In the genomic region with DNA sequence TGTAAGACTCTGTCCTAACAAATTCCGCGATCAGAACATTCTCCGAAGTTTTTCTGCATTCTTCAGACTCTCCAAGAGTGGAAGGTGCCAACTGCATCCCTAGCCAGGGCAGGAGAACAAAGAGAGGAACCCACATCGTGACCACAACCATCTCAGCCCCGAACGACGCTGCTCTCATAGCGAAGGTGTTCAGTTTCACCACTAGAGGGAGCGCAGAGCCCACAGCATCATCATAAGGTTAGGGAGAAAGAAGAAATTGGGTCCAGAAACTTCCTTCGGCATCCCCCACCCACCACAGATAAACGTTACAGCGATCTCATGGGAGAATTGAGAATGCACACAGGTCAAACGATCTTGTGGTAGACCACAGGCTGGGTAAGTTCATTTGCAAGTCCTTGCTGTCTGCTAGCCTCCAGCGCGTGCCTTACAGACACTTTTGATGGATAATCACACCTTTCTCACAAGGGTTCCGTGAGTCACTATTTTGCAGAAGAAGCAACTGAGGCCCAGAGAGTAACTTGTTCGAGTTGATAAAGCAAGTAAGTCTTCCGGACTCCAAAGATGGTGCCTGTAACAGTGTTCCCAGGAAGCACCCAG, we compare ENCODE assay signal across 8 cellular contexts. TPM values are rescaled to one million over a fixed set of nuclear protein-coding genes. Genes with fewer than 3 reads are reported as not detected.
DNase-seq lines count a peak whose midpoint lies in the region; ATAC-seq, FAIRE-seq and TF ChIP-seq lines count a peak whose summit lies in the region.

No MANE protein-coding gene starts in this region.

- H3K36me3 ChIP-seq in prostate gland, result no peaks in the 10 kb centered on the region

- H3K9me3 ChIP-seq in prostate gland, result no peaks in the 10 kb centered on the region

- no peak overlapping the region for H3K27ac ChIP-seq in prostate gland

- TF ChIP-seq POLR2A in prostate gland (IDR thresholded peaks at IDR 0.05), result no peak

- TF ChIP-seq CTCF in prostate gland (IDR thresholded peaks at IDR 0.05), result peak; percentile 73 to 96 (median 92)

- H3K27me3 ChIP-seq in prostate gland (replicated peaks; ENCODE audit: insufficient read depth), result no peaks in the 10 kb centered on the region

- intact Hi-C loops in head of caudate nucleus (cut with DNase I) (loop anchor here (2.0 kb wide), 1 partner anchor 566 kb away; no protein-coding TSS in a partner anchor), prostate gland (cut with DNase I) (loop anchor here (2.0 kb wide), 1 partner anchor 566 kb away; no protein-coding TSS in a partner anchor)

- peak; percentile 95 for FAIRE-seq in GM19239 (lab: Jason Lieb, UNC)

- ATAC-seq in SK-N-SH treated with all-trans-retinoic acid at 6 μM for 48 hours (peak; percentile 98), GM18511 (IDR thresholded peaks at IDR 0.05; ENCODE audit: unreplicated experiment) (no peak)

- no peaks in the 10 kb centered on the region for H3K4me1 ChIP-seq in prostate gland (replicated peaks)

- DNase-seq in AG08396 (ENCODE audit: low spot score) (peak; percentile 83), GM19239 (ENCODE audit: insufficient read length, low spot score) (peak; percentile 58), NCI-H1092 (lab: John Stamatoyannopoulos, UW) (peak; percentile 28), head of caudate nucleus (peak; percentile 26 to 85 (median 68)), prostate gland (ENCODE audit: low spot score) (peak; percentile 64)
- DNase-seq in activated naive CD4-positive, alpha-beta T cell treated with anti-CD3 and anti-CD28 coated beads, Interleukin-2, amount 50 U/mL, for 16 hours, result peak; percentile 46

- WGBS in prostate gland, result 23% methylated on average over 18 of the region's 18 CpGs

- no peak overlapping the region for H3K4me3 ChIP-seq in prostate gland

TF ChIP-seq in SK-N-SH treated with all-trans-retinoic acid at 6 μM for 48 hours, 23 proteins besides CTCF, POLR2A, EP300 and RAD21:
- no peak for TF ChIP-seq ZNF565 (CRISPR knock-in tag; conservative IDR thresholded peaks at IDR 0.05; ENCODE audit: low read depth)
- TF ChIP-seq ISL1 (CRISPR knock-in tag; IDR thresholded peaks at IDR 0.05), result no peak
- no peak for TF ChIP-seq TCF4 (CRISPR knock-in tag; IDR thresholded peaks at IDR 0.05; ENCODE audit: borderline replicate concordance)
- TF ChIP-seq, protein P1, sequence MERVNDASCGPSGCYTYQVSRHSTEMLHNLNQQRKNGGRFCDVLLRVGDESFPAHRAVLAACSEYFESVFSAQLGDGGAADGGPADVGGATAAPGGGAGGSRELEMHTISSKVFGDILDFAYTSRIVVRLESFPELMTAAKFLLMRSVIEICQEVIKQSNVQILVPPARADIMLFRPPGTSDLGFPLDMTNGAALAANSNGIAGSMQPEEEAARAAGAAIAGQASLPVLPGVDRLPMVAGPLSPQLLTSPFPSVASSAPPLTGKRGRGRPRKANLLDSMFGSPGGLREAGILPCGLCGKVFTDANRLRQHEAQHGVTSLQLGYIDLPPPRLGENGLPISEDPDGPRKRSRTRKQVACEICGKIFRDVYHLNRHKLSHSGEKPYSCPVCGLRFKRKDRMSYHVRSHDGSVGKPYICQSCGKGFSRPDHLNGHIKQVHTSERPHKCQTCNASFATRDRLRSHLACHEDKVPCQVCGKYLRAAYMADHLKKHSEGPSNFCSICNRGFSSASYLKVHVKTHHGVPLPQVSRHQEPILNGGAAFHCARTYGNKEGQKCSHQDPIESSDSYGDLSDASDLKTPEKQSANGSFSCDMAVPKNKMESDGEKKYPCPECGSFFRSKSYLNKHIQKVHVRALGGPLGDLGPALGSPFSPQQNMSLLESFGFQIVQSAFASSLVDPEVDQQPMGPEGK (CRISPR knock-in tag; IDR thresholded peaks at IDR 0.05; ENCODE audit: borderline replicate concordance), result no peak
- TF ChIP-seq, protein P2, sequence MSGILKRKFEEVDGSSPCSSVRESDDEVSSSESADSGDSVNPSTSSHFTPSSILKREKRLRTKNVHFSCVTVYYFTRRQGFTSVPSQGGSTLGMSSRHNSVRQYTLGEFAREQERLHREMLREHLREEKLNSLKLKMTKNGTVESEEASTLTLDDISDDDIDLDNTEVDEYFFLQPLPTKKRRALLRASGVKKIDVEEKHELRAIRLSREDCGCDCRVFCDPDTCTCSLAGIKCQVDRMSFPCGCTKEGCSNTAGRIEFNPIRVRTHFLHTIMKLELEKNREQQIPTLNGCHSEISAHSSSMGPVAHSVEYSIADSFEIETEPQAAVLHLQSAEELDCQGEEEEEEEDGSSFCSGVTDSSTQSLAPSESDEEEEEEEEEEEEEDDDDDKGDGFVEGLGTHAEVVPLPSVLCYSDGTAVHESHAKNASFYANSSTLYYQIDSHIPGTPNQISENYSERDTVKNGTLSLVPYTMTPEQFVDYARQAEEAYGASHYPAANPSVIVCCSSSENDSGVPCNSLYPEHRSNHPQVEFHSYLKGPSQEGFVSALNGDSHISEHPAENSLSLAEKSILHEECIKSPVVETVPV (CRISPR knock-in tag; IDR thresholded peaks at IDR 0.05), result no peak
- no peak for TF ChIP-seq GLIS3 (CRISPR knock-in tag; IDR thresholded peaks at IDR 0.05)
- TF ChIP-seq PPARA (CRISPR knock-in tag; IDR thresholded peaks at IDR 0.05; ENCODE audit: borderline replicate concordance), result no peak

RNA-seq across cellular contexts. Expression of a gene that starts 53.7 kb away (rescaled TPM):
- 10 to 100 TPM in 1 of 2 donors, 1 to 10 TPM in 1; 8.5 to 20.5 TPM for total RNA-seq in prostate gland

Comparison
In these comparisons a context has a peak if more than half of its experiments do, and no peak if none do; other contexts are left out.
1. DNase-seq: peak in every context shown above with its lines; median percentile 83 in AG08396; 68 in head of caudate nucleus; 64 in prostate gland; 58 in GM19239; 46 in activated naive CD4-positive, alpha-beta T cell treated with anti-CD3 and anti-CD28 coated beads, Interleukin-2, amount 50 U/mL, for 16 hours; 28 in NCI-H1092.